Comparison of ENCODE assay signal across 7 cellular contexts in genomic region chr22:11030571-11031410, GRCh38.
DNase-seq lines count a peak whose midpoint lies in the region; ATAC-seq and TF ChIP-seq lines count a peak whose summit lies in the region.
"Not testable (repeated sequence)": the region's sequence is repeated elsewhere in the genome, so short reads cannot be mapped to it uniquely, and the experiment has no call there.

No MANE protein-coding gene starts in this region.

- not testable (repeated sequence) for H3K4me1 ChIP-seq in RWPE2 (ENCODE audit: insufficient read depth, poor library complexity, severe bottlenecking); lung (ENCODE audit: control insufficient read depth in 2 of 2, insufficient read depth in 2 of 2, low read length in 2 of 2); suprapubic skin

- ATAC-seq in RWPE2 (ENCODE audit: low read depth); lung (ENCODE audit: insufficient read depth, low FRiP score): not testable (repeated sequence)

- intact Hi-C loops in cardiac septum (cut with DNase I); posterior vena cava (cut with DNase I): not testable (repeated sequence)

- WGBS in lung, 2 donors = 69 to 77% methylated on average over 12 of the region's 12 CpGs
- 70% methylated on average over 12 of the region's 12 CpGs for WGBS in suprapubic skin

- TF ChIP-seq EP300 in suprapubic skin (IDR thresholded peaks at IDR 0.05) = not testable (repeated sequence)

- DNase-seq in RWPE2 (ENCODE audit: low spot score) (peak; percentile 57), ecto neural progenitor cell (ENCODE audit: low spot score) (peak; percentile 29), cardiac septum (ENCODE audit: low spot score) (peak; percentile 66), lung (ENCODE audit: low spot score) (peak; percentile 28), posterior vena cava (ENCODE audit: low spot score) (peak; percentile 82), suprapubic skin (ENCODE audit: low spot score in 2 of 2) (peak; percentile 64 to 84)

- H3K36me3 ChIP-seq in RWPE2 (ENCODE audit: low read depth); lung (ENCODE audit: control insufficient read depth in 2 of 2, insufficient read depth in 2 of 2, low read length in 2 of 2); suprapubic skin: not testable (repeated sequence)

- not testable (repeated sequence) for TF ChIP-seq CTCF in RWPE2 (IDR thresholded peaks at IDR 0.05; ENCODE audit: poor library complexity, severe bottlenecking); lung (IDR thresholded peaks at IDR 0.05; ENCODE audit: control extremely low read depth, extremely low read depth); suprapubic skin (IDR thresholded peaks at IDR 0.05)

- TF ChIP-seq POLR2A in suprapubic skin (IDR thresholded peaks at IDR 0.05) = not testable (repeated sequence)

- H3K4me3 ChIP-seq in RWPE2 (ENCODE audit: severe bottlenecking); lung; suprapubic skin: not testable (repeated sequence)
- peak overlapping the region; percentile 31; the same call in 1 of the 2 replicates for H3K4me3 ChIP-seq in iPS-18c (ENCODE audit: insufficient read depth, low read depth, low read length)

- not testable (repeated sequence) for H3K27ac ChIP-seq in RWPE2 (ENCODE audit: poor library complexity, severe bottlenecking); lung (ENCODE audit: low read depth in 1 of 2, low read length in 1 of 2); suprapubic skin

- not testable (repeated sequence) for H3K27me3 ChIP-seq in RWPE2 (ENCODE audit: insufficient read depth, poor library complexity, severe bottlenecking); lung (ENCODE audit: control insufficient read depth, insufficient read depth); suprapubic skin

- H3K9me3 ChIP-seq in RWPE2 (ENCODE audit: severe bottlenecking) (peaks cover 15% of the 10 kb centered on the region), iPS-18c (ENCODE audit: control insufficient read depth, insufficient read depth, low read length) (peaks cover 58% of the 10 kb centered on the region), lung (ENCODE audit: control insufficient read depth in 2 of 2, insufficient read depth in 1 of 2, low read length in 1 of 2) (peaks cover 15 to 22% of the 10 kb centered on the region in 2 donors), suprapubic skin (peaks cover 67% of the 10 kb centered on the region)

Comparison
In these comparisons a context has a peak if more than half of its experiments do, and no peak if none do; other contexts are left out.
1. DNase-seq: peak in every context shown above with its lines; median percentile 82 in posterior vena cava; 74 in suprapubic skin; 66 in cardiac septum; 57 in RWPE2; 29 in ecto neural progenitor cell; 28 in lung.